Comparison of ENCODE assay signal across 1 cellular context in the genomic region with DNA sequence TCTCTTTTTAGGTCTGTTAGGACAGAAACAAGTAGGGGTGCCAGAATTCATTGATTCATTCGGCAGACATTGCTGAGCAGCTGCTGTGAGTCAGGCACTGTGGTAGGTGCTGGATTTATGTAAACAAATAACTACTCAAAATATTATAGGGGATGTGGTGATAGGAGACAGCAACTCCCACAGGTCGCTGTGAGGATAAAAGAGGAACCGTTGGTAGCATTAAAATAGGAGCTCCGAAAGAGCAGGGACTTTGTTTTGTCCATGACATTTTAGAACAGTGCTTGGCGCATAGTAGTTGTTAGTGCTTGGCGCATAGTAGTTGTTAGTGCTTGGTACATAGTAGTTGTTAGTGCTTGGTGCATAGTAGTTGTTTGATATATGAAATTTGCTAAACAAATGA.
A peak's percentile ranks its signal among the peaks of the same experiment; 100 is the strongest.
TF ChIP-seq lines count a peak whose summit lies in the region.

No MANE protein-coding gene starts in this region.

TF ChIP-seq in HepG2, 621 proteins besides CTCF, POLR2A, EP300 and RAD21:
- no peak for TF ChIP-seq ZFAT (CRISPR knock-in tag; conservative IDR thresholded peaks at IDR 0.05)
- TF ChIP-seq ZSCAN21 (CRISPR knock-in tag; IDR thresholded peaks at IDR 0.05; ENCODE audit: borderline replicate concordance) = peak; percentile 62; the same call in 1 of the 2 replicates
TF ChIP-seq in HepG2: peak in this region for 1.
